12 cellular contexts compared by ENCODE assay signal in the genomic region with DNA sequence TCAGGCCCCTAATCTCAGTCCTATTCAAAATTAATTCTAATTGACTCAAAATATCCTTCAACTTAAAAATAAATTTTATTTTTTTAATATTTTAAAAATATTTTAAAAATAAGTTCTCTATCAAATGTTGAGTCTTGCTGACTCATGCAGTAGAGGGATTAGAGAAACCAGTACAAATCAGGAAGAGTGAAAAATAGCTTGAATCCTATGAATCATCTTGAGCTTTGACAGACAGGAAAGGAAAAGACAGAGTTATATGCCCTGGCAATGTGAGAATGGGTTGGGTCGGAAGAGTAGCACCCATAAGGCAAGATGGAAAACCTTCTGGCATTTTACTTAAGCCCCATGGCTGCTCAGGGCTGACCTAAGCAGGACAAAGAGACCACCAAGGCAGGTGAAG.
DNase-seq lines count a peak whose midpoint lies in the region; ATAC-seq and TF ChIP-seq lines count a peak whose summit lies in the region.
"Had no signal": no experiment of that assay in that cellular context is flagged by ENCODE, and none has a peak within 500 bp of the region (broad histone marks: within the 10 kb centered on the region; RNA-seq: fewer than 3 reads in every experiment).

No MANE protein-coding gene starts in this region.

- DNase-seq in AG04450 (ENCODE audit: low read depth, low spot score) (no peak), KBM-7 (peak; percentile 21), amniotic epithelial cell (ENCODE audit: low read depth) (peak; percentile 76), iris pigment epithelial cell (ENCODE audit: low read depth) (peak; percentile 87), COR-L47 (lab: John Stamatoyannopoulos, UW) (no peak), WERI-Rb-1 (no peak), gastrocnemius medialis (no peak)
- no peak for DNase-seq in activated effector memory CD4-positive, alpha-beta T cell treated with anti-CD3 and anti-CD28 coated beads, Interleukin-2, amount 50 U/mL, for 16 hours
- DNase-seq: activated CD4-positive, alpha-beta T cell treated with anti-CD3 and anti-CD28 coated beads for 1 hour; activated T-cell treated with anti-CD3 and anti-CD28 coated beads, Interleukin-2, amount 50 U/mL, for 48 hours; NCI-H146; stimulated activated CD4-positive, alpha-beta T cell treated with anti-CD3 and anti-CD28 coated beads, Interleukin-2, amount 100 ng/mL, for 24 hours had no signal

- POLR2A ChIA-PET in AG04450 (lab: Yijun Ruan, JAX): no interaction called here

- no peak for TF ChIP-seq CTCF in AG04450 (IDR thresholded peaks at IDR 0.05; ENCODE audit: low read depth, low read length)
- no peak for TF ChIP-seq CTCF in WERI-Rb-1 (IDR thresholded peaks at IDR 0.05; ENCODE audit: low read depth, low read length)
- no peak for TF ChIP-seq CTCF in gastrocnemius medialis (IDR thresholded peaks at IDR 0.05 in 4 of 5, conservative IDR thresholded peaks at IDR 0.05 in 1 of 5)

- no peaks in the 10 kb centered on the region for H3K27me3 ChIP-seq in AG04450 (ENCODE audit: control insufficient read depth, insufficient read depth, low read length)
- H3K27me3 ChIP-seq in WERI-Rb-1 (ENCODE audit: insufficient read depth, low read depth, severe bottlenecking): peaks cover 93% of the 10 kb centered on the region
- H3K27me3 ChIP-seq in gastrocnemius medialis: no peaks in the 10 kb centered on the region

- H3K36me3 ChIP-seq in WERI-Rb-1: no peaks in the 10 kb centered on the region
- no peaks in the 10 kb centered on the region for H3K36me3 ChIP-seq in gastrocnemius medialis

- CTCF ChIA-PET in AG04450 (lab: Charles Lee): no interaction called here

- intact Hi-C loops in gastrocnemius medialis (cut with DNase I; ENCODE audit: low total_unique reads): no loop called here

- no peaks in the 10 kb centered on the region for H3K9me3 ChIP-seq in AG04450 (ENCODE audit: control insufficient read depth, insufficient read depth, low read length)
- H3K9me3 ChIP-seq in WERI-Rb-1 (ENCODE audit: severe bottlenecking): no peaks in the 10 kb centered on the region
- H3K9me3 ChIP-seq in gastrocnemius medialis: no peaks in the 10 kb centered on the region

- in situ Hi-C loops in KBM-7 (cut with MboI; ENCODE audit: low pct_unique_long_range_greater_than_20kb, low sequenced_read_pairs) (no loop called here), gastrocnemius medialis (cut with MboI; ENCODE audit: low sequenced_read_pairs in 4 of 4) (no loop called here)

- ATAC-seq in gastrocnemius medialis: no peak

- H3K4me1 ChIP-seq in gastrocnemius medialis: peaks cover 0 to 14% of the 10 kb centered on the region in 2 donors

- TF ChIP-seq POLR2A in gastrocnemius medialis (IDR thresholded peaks at IDR 0.05): no peak

- H3K27ac ChIP-seq in AG04450 (ENCODE audit: low read depth, low read length) (peak overlapping the region; percentile 3), WERI-Rb-1 (no peak overlapping the region), gastrocnemius medialis (no peak overlapping the region)

- H3K4me3 ChIP-seq in AG04450 (ENCODE audit: low read depth, low read length) (no peak overlapping the region), WERI-Rb-1 (ENCODE audit: low read depth, low read length) (no peak overlapping the region), gastrocnemius medialis (no peak overlapping the region)

Comparison
In these comparisons a context has a peak if more than half of its experiments do, and no peak if none do; other contexts are left out.
1. DNase-seq: peak in KBM-7 (single experiment), amniotic epithelial cell (single experiment) and iris pigment epithelial cell (single experiment); none in AG04450 (single experiment), COR-L47 (single experiment), WERI-Rb-1 (single experiment), gastrocnemius medialis (0 of 2) and activated effector memory CD4-positive, alpha-beta T cell treated with anti-CD3 and anti-CD28 coated beads, Interleukin-2, amount 50 U/mL, for 16 hours (single experiment).